9 cellular contexts compared by ENCODE assay signal in genomic region chr1:119987112-119987511, GRCh38.
DNase-seq lines count a peak whose midpoint lies in the region; ATAC-seq, FAIRE-seq and TF ChIP-seq lines count a peak whose summit lies in the region.
"Had no signal": no experiment of that assay in that cellular context is flagged by ENCODE, and none has a peak within 500 bp of the region (broad histone marks: within the 10 kb centered on the region; RNA-seq: fewer than 3 reads in every experiment).

No MANE protein-coding gene starts in this region.

- H3K79me2 ChIP-seq in ACC112 (ENCODE audit: control insufficient read depth, insufficient read depth, low read length, unreplicated experiment) (peaks cover 32% of the 10 kb centered on the region), GM12878 (ENCODE audit: control insufficient read depth, insufficient read depth, low read length) (no peaks in the 10 kb centered on the region)

- no peak overlapping the region for H2AFZ ChIP-seq in ACC112 (ENCODE audit: low read length, unreplicated experiment)
- no peak overlapping the region for H2AFZ ChIP-seq in GM12878 (ENCODE audit: control insufficient read depth, low read depth, low read length)
- no peak overlapping the region for H2AFZ ChIP-seq in mesenchymal stem cell (ENCODE audit: low read depth, low read length)

- H3K14ac ChIP-seq in mesenchymal stem cell (ENCODE audit: low read length in 2 of 2), result no peak overlapping the region

- H3K36me3 ChIP-seq in ACC112 (ENCODE audit: insufficient read depth, low read length) (peaks cover 26% of the 10 kb centered on the region), GM12878 (ENCODE audit: control insufficient read depth in 2 of 2, insufficient read depth in 2 of 2, low read length in 1 of 2) (no peaks in the 10 kb centered on the region), mesenchymal stem cell (ENCODE audit: control insufficient read depth in 1 of 2, insufficient read depth in 2 of 2, low read depth in 1 of 2, low read length in 2 of 2) (peaks cover 0 to 28% of the 10 kb centered on the region in 2 experiments)

- no peak overlapping the region for H3K4me2 ChIP-seq in GM12878 (ENCODE audit: control insufficient read depth, insufficient read depth)
- H3K4me2 ChIP-seq in mesenchymal stem cell (ENCODE audit: low read length, poor library complexity, severe bottlenecking), result no peak overlapping the region

- CTCF ChIA-PET in GM12878 (lab: Yijun Ruan, JAX), result interaction anchor here (0.6 to 1.0 kb wide), 2 partner anchors 101 to 116 kb away, joined by 3 read pairs; no protein-coding TSS in a partner anchor

- TF ChIP-seq EP300 in GM12878 (IDR thresholded peaks at IDR 0.05; ENCODE audit: borderline replicate concordance in 1 of 2, control insufficient read depth in 1 of 2, low read depth in 2 of 2, low read length in 2 of 2), result no peak

- BruUV-seq in GM12878 (replicated peaks; lab: Mats Ljungman, UMichigan), result no TSS peak

- peaks cover 42% of the 10 kb centered on the region for H3K4me1 ChIP-seq in ACC112 (ENCODE audit: control insufficient read depth, insufficient read depth, low read length, unreplicated experiment)
- peaks cover 4% of the 10 kb centered on the region for H3K4me1 ChIP-seq in GM12878 (ENCODE audit: control insufficient read depth, insufficient read depth, low read length)
- peaks cover 2% of the 10 kb centered on the region for H3K4me1 ChIP-seq in mesenchymal stem cell (ENCODE audit: control insufficient read depth, insufficient read depth, low read depth, low read length)

- no peak overlapping the region for H2BK15ac ChIP-seq in mesenchymal stem cell (ENCODE audit: low read depth, poor library complexity, severe bottlenecking)

- 14% methylated on average over 2 of the region's 2 CpGs for WGBS in GM12878 (ENCODE audit: insufficient coverage, insufficient replicate concordance, low lambda C conversion rate, missing lambda C conversion rate)
- 62% methylated on average over 2 of the region's 2 CpGs for WGBS in mesenchymal stem cell

- POLR2A ChIA-PET in GM12878 (lab: Charles Lee), result no interaction called here

- no peak overlapping the region for H2BK5ac ChIP-seq in mesenchymal stem cell (ENCODE audit: low read depth, low read length, poor library complexity, severe bottlenecking)

- SMC1A ChIA-PET in GM12878 (lab: Charles Lee; ENCODE audit: uncharacterized antibody, unreplicated experiment), result interaction anchor here (1.2 kb wide), 1 partner anchor 19 kb away, joined by 3 read pairs; no protein-coding TSS in a partner anchor

- H4K20me1 ChIP-seq in GM12878 (ENCODE audit: control insufficient read depth, insufficient read depth), result no peaks in the 10 kb centered on the region

- TF ChIP-seq RAD21 in GM12878 (IDR thresholded peaks at IDR 0.05; ENCODE audit: insufficient read depth, low read depth, low read length), result no peak

- no peak overlapping the region for H2AK5ac ChIP-seq in mesenchymal stem cell (ENCODE audit: low read length, severe bottlenecking)

- no peak overlapping the region for H3K23ac ChIP-seq in mesenchymal stem cell (ENCODE audit: low read length in 2 of 2)

- no peak for TF ChIP-seq CTCF in GM12878 (IDR thresholded peaks at IDR 0.05 in 2 of 3, conservative IDR thresholded peaks at IDR 0.05 in 1 of 3; ENCODE audit: control insufficient read depth in 2 of 3, extremely low read depth in 1 of 3, insufficient read depth in 1 of 3, low read depth in 3 of 3, low read length in 3 of 3)

- in situ Hi-C loops in GM12878 (cut with MboI), result no loop called here

- H3K9ac ChIP-seq in GM12878 (ENCODE audit: control insufficient read depth, insufficient read depth, low read length), result no peak overlapping the region
- peak overlapping the region; percentile 10 for H3K9ac ChIP-seq in mesenchymal stem cell (ENCODE audit: low read length)

- ATAC-seq in GM12878, result peak; percentile 63

- no peaks in the 10 kb centered on the region for H3K9me3 ChIP-seq in GM12878 (replicated peaks; ENCODE audit: control insufficient read depth, insufficient read depth, low read length)
- no peaks in the 10 kb centered on the region for H3K9me3 ChIP-seq in mesenchymal stem cell (ENCODE audit: control insufficient read depth, low read length)

- no peak overlapping the region for H4K91ac ChIP-seq in mesenchymal stem cell (ENCODE audit: low read length)

- DNase-seq in HS-27A (ENCODE audit: low read depth) (peak; percentile 83), GM12878 (ENCODE audit: low read depth, low spot score) (no peak), mesenchymal stem cell (peak; percentile 90), DMS79 treated with DMSO at 0.1 percent for 48 hours (lab: John Stamatoyannopoulos, UW) (no peak), NCI-H524 (lab: John Stamatoyannopoulos, UW) (no peak), pons (ENCODE audit: low spot score) (no peak)
- no peak for DNase-seq in stimulated activated CD4-positive, alpha-beta T cell treated with anti-CD3 and anti-CD28 coated beads, Interleukin-1b, Interleukin-23, amount 100 ng/mL, for 48 hours
- DNase-seq: kidney had no signal

- TF ChIP-seq POLR2A in GM12878 (IDR thresholded peaks at IDR 0.05; ENCODE audit: low read depth, low read length), result no peak

- no peak overlapping the region for H3K18ac ChIP-seq in mesenchymal stem cell (ENCODE audit: low read depth in 1 of 2, low read length in 2 of 2)

- H3K4me3 ChIP-seq in ACC112 (ENCODE audit: low read depth, low read length), result no peak overlapping the region; the same call in none of the 2 replicates
- no peak overlapping the region for H3K4me3 ChIP-seq in GM12878
- H3K4me3 ChIP-seq in mesenchymal stem cell (ENCODE audit: insufficient read depth in 1 of 2, low read depth in 1 of 2, low read length in 2 of 2), result no peak overlapping the region

- H3K27me3 ChIP-seq in ACC112 (ENCODE audit: insufficient read depth, low read length), result no peaks in the 10 kb centered on the region
- no peaks in the 10 kb centered on the region for H3K27me3 ChIP-seq in GM12878 (replicated peaks in 1 of 2; ENCODE audit: control insufficient read depth in 2 of 2, insufficient read depth in 2 of 2, low read length in 1 of 2)
- no peaks in the 10 kb centered on the region for H3K27me3 ChIP-seq in mesenchymal stem cell (ENCODE audit: control insufficient read depth in 1 of 2, insufficient read depth in 1 of 2, low read length in 2 of 2)

- FAIRE-seq in GM12878 (lab: Jason Lieb, UNC), result no peak
- FAIRE-seq: kidney had no signal

- no peak overlapping the region for H2BK12ac ChIP-seq in mesenchymal stem cell (ENCODE audit: low read length in 2 of 2)

- RAD21 ChIA-PET in GM12878 (lab: Charles Lee; ENCODE audit: unreplicated experiment), result no interaction called here

- H3K27ac ChIP-seq in ACC112 (ENCODE audit: low read depth, low read length) (peak overlapping the region; percentile 69), GM12878 (ENCODE audit: control insufficient read depth, insufficient read depth) (no peak overlapping the region), mesenchymal stem cell (ENCODE audit: low read length, poor library complexity, severe bottlenecking) (peak overlapping the region; percentile 81)

- no peak overlapping the region for H3K4ac ChIP-seq in mesenchymal stem cell (ENCODE audit: low read depth in 1 of 2, low read length in 2 of 2)

- H3K79me1 ChIP-seq in mesenchymal stem cell (replicated peaks; ENCODE audit: low read length, poor library complexity, severe bottlenecking), result peaks cover 10% of the 10 kb centered on the region

- H2BK120ac ChIP-seq in mesenchymal stem cell (ENCODE audit: low read depth, low read length), result no peak overlapping the region

- intact Hi-C loops in GM12878 (cut with micrococcal nuclease; ENCODE audit: unreplicated experiment), result no loop called here

- H4K8ac ChIP-seq in mesenchymal stem cell (ENCODE audit: low read length), result no peak overlapping the region

TF ChIP-seq in GM12878, 131 proteins besides CTCF, POLR2A, EP300 and RAD21:
- TF ChIP-seq SIN3A (IDR thresholded peaks at IDR 0.05; ENCODE audit: low read depth, low read length), result no peak
- no peak for TF ChIP-seq KAT2A (conservative IDR thresholded peaks at IDR 0.05; ENCODE audit: control insufficient read depth, low read depth, low read length)
- TF ChIP-seq ATF3 (IDR thresholded peaks at IDR 0.05; ENCODE audit: borderline replicate concordance, extremely low read depth, low read depth, low read length), result no peak

Comparison
In these comparisons a context has a peak if more than half of its experiments do, and no peak if none do; other contexts are left out.
1. DNase-seq: peak in HS-27A (single experiment) and mesenchymal stem cell (single experiment); none in GM12878 (single experiment), stimulated activated CD4-positive, alpha-beta T cell treated with anti-CD3 and anti-CD28 coated beads, Interleukin-1b, Interleukin-23, amount 100 ng/mL, for 48 hours (single experiment), DMS79 treated with DMSO at 0.1 percent for 48 hours (single experiment), NCI-H524 (0 of 2) and pons (single experiment).